ENCODE assay signal across 32 cellular contexts in the genomic region with DNA sequence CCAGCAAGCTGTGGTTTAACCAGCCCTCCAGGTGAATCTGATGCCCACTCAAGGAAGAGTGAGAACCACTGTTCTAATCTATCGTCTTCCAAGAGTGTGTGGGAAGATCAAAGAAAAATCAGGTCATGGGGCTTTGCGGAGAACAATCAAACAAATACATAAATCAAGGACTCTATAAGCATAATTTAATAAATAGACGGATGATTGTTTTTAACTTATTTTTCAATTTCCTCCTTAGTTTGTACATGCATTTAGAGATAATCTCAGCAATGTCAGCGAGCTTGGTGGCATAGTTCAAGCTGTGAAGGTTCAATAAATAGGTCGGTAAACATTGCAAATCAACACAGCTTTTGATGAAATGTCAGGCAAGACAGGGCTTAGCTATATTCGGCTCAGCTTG.
"Had no signal": no experiment of that assay in that cellular context is flagged by ENCODE, and none has a peak within 500 bp of the region (broad histone marks: within the 10 kb centered on the region; RNA-seq: fewer than 3 reads in every experiment).

No MANE protein-coding gene starts in this region.

- H3K9me3 ChIP-seq: adrenal gland, body of pancreas, gastroesophageal sphincter, ovary, prostate gland, sigmoid colon, thoracic aorta had no signal

- DNase-seq: activated CD4-positive, alpha-beta T cell treated with anti-CD3 and anti-CD28 coated beads for 48 hours; activated CD4-positive, alpha-beta T cell treated with anti-CD3 and anti-CD28 coated beads, Interleukin-2, amount 50 U/mL, for 48 hours; activated CD8-positive, alpha-beta memory T cell treated with anti-CD3 and anti-CD28 coated beads for 24 hours; activated effector memory CD4-positive, alpha-beta T cell treated with Interleukin-2 at 50 U/mL for 16 hours; activated naive CD4-positive, alpha-beta T cell treated with anti-CD3 and anti-CD28 coated beads for 36 hours; activated naive CD8-positive, alpha-beta T cell treated with anti-CD3 and anti-CD28 coated beads for 36 hours; adrenal gland; aorta; body of pancreas; dorsolateral prefrontal cortex; effector memory CD4-positive, alpha-beta T cell; erythroblast; head of caudate nucleus; hypothalamus; immature natural killer cell; kidney; left colon; mammary epithelial cell; midbrain; naive thymus-derived CD4-positive, alpha-beta T cell; ovary; sigmoid colon; small intestine; stimulated activated CD4-positive, alpha-beta T cell treated with anti-CD3 and anti-CD28 coated beads, Interleukin-4, amount 100 ng/mL, for 24 hours; trophoblast cell had no signal

- ATAC-seq: activated CD4-positive, CD25-positive, alpha-beta regulatory T cell treated with anti-CD3 and anti-CD28 coated beads, Interleukin-2, amount 50 U/mL, for 24 hours; body of pancreas; gastroesophageal sphincter; left colon; naive thymus-derived CD4-positive, alpha-beta T cell; stimulated activated effector memory CD8-positive, alpha-beta T cell treated with anti-CD3 and anti-CD28 coated beads, Interleukin-12 subunit alpha, Interleukin-12 subunit beta, amount 100 ng/mL, for 72 hours had no signal

- H3K36me3 ChIP-seq: adrenal gland, gastroesophageal sphincter, ovary, prostate gland, sigmoid colon, thoracic aorta had no signal

- H3K4me3 ChIP-seq: adrenal gland, body of pancreas, coronary artery, dorsolateral prefrontal cortex, gastroesophageal sphincter, ovary, prostate gland, sigmoid colon, thoracic aorta had no signal

- H3K27ac ChIP-seq: adrenal gland, body of pancreas, coronary artery, dorsolateral prefrontal cortex, gastroesophageal sphincter, ovary, prostate gland, sigmoid colon, thoracic aorta, VCaP had no signal

- H3K27me3 ChIP-seq: body of pancreas, gastroesophageal sphincter, ovary, sigmoid colon had no signal

- H3K4me1 ChIP-seq: adrenal gland, body of pancreas, gastroesophageal sphincter, prostate gland had no signal
